Comparison of ENCODE assay signal across 32 cellular contexts in genomic region chrX:140292188-140292587, GRCh38.
"Had no signal": no experiment of that assay in that cellular context is flagged by ENCODE, and none has a peak within 500 bp of the region (broad histone marks: within the 10 kb centered on the region; RNA-seq: fewer than 3 reads in every experiment).

No MANE protein-coding gene starts in this region.

- H3K27me3 ChIP-seq: body of pancreas, brain microvascular endothelial cell had no signal

- DNase-seq: activated B cell treated with CpG ODN at 0.5 μM for 24 hours; activated CD4-positive, alpha-beta memory T cell treated with anti-CD3 and anti-CD28 coated beads for 36 hours; activated CD4-positive, alpha-beta T cell treated with anti-CD3 and anti-CD28 coated beads for 4 hours; activated CD4-positive, alpha-beta T cell treated with anti-CD3 and anti-CD28 coated beads, Interleukin-2, amount 10 ng/mL, durations not matched to agents 24 days and 14 days; activated CD4-positive, alpha-beta T cell treated with anti-CD3 and anti-CD28 coated beads, Interleukin-2, amount 50 U/mL, for 1 hour; activated CD4-positive, alpha-beta T cell treated with anti-CD3 and anti-CD28 coated beads, Interleukin-2, amount 50 U/mL, for 4 hours; activated CD4-positive, CD25-positive, alpha-beta regulatory T cell treated with anti-CD3 and anti-CD28 coated beads, Interleukin-2, amount 50 U/mL, for 72 hours; activated CD8-positive, alpha-beta memory T cell treated with anti-CD3 and anti-CD28 coated beads, Interleukin-2, amount 50 U/mL, for 4 hours; activated CD8-positive, alpha-beta T cell treated with anti-CD3 and anti-CD28 coated beads for 36 hours; activated effector memory CD4-positive, alpha-beta T cell treated with anti-CD3 and anti-CD28 coated beads, Interleukin-2, amount 50 U/mL, for 16 hours; activated gamma-delta T cell treated with Interleukin-2 at 50 U/mL for 16 hours; activated naive CD4-positive, alpha-beta T cell; activated naive CD4-positive, alpha-beta T cell treated with anti-CD3 and anti-CD28 coated beads for 36 hours; activated naive CD4-positive, alpha-beta T cell treated with anti-CD3 and anti-CD28 coated beads, Interleukin-2, amount 50 U/mL, for 16 hours; activated naive CD8-positive, alpha-beta T cell treated with anti-CD3 and anti-CD28 coated beads for 36 hours; activated T-cell treated with anti-CD3 and anti-CD28 coated beads for 4 hours; activated T-cell treated with anti-CD3 and anti-CD28 coated beads, Interleukin-2, amount 50 U/mL, for 1 hour; activated T-cell treated with anti-CD3 and anti-CD28 coated beads, Interleukin-2, amount 50 U/mL, for 4 hours; activated T-cell treated with anti-CD3 and anti-CD28 coated beads, Interleukin-2, amount 50 U/mL, for 72 hours; adrenal gland; amniotic stem cell; aorta; body of pancreas; brain microvascular endothelial cell; central memory CD4-positive, alpha-beta T cell; T-helper 1 cell; T-helper 2 cell; T-helper 9 cell had no signal

- H3K27ac ChIP-seq: adrenal gland, body of pancreas, brain microvascular endothelial cell, breast epithelium, VCaP had no signal

- H3K4me1 ChIP-seq: adrenal gland, body of pancreas, breast epithelium had no signal

- ATAC-seq: activated CD8-positive, alpha-beta T cell treated with anti-CD3 and anti-CD28 coated beads for 36 hours; activated naive CD4-positive, alpha-beta T cell treated with anti-CD3 and anti-CD28 coated beads, Interleukin-2, amount 50 U/mL, for 72 hours; activated T-cell treated with anti-CD3 and anti-CD28 coated beads, Interleukin-2, amount 50 U/mL, for 4 hours; activated T-cell treated with anti-CD3 and anti-CD28 coated beads, Interleukin-2, amount 50 U/mL, for 72 hours; activated T-helper 17 cell treated with anti-CD3 and anti-CD28 coated beads, Interleukin-2, amount 50 U/mL, for 72 hours; body of pancreas had no signal

- H3K36me3 ChIP-seq: adrenal gland, brain microvascular endothelial cell, breast epithelium had no signal

- H3K4me3 ChIP-seq: adrenal gland, body of pancreas, breast epithelium had no signal

- H3K9me3 ChIP-seq: adrenal gland, body of pancreas had no signal
